ENCODE assay signal across 11 cellular contexts in genomic region chr20:46108435-46108841, GRCh38. TPM values are rescaled to one million over a fixed set of nuclear protein-coding genes. Genes with fewer than 3 reads are reported as not detected.
DNase-seq lines count a peak whose midpoint lies in the region; ATAC-seq, FAIRE-seq and TF ChIP-seq lines count a peak whose summit lies in the region.
"Had no signal": no experiment of that assay in that cellular context is flagged by ENCODE, and none has a peak within 500 bp of the region (broad histone marks: within the 10 kb centered on the region; RNA-seq: fewer than 3 reads in every experiment).

No MANE protein-coding gene starts in this region.

- no peaks in the 10 kb centered on the region for H3K79me2 ChIP-seq in GM12878 (ENCODE audit: control insufficient read depth, insufficient read depth, low read length)

- H4K20me1 ChIP-seq in GM12878 (ENCODE audit: control insufficient read depth, insufficient read depth) = no peaks in the 10 kb centered on the region

- peak in 1 of 2 experiments; percentile 66; a peak in 2 of 4 replicates for TF ChIP-seq EP300 in GM12878 (IDR thresholded peaks at IDR 0.05; ENCODE audit: borderline replicate concordance in 1 of 2, control insufficient read depth in 1 of 2, low read depth in 2 of 2, low read length in 2 of 2)

- in situ Hi-C loops in GM12878 (cut with MboI) = no loop called here

- H3K4me1 ChIP-seq in GM12878 (ENCODE audit: control insufficient read depth, insufficient read depth, low read length) = peaks cover 37% of the 10 kb centered on the region
- H3K4me1 ChIP-seq: right lobe of liver had no signal

- peak overlapping the region; percentile 69 for H3K27ac ChIP-seq in GM12878 (ENCODE audit: control insufficient read depth, insufficient read depth)
- H3K27ac ChIP-seq: right lobe of liver had no signal

- H3K27me3 ChIP-seq in GM12878 (replicated peaks in 1 of 2; ENCODE audit: control insufficient read depth in 2 of 2, insufficient read depth in 2 of 2, low read length in 1 of 2) = no peaks in the 10 kb centered on the region
- H3K27me3 ChIP-seq: right lobe of liver had no signal

- intact Hi-C loops in GM12878 (cut with micrococcal nuclease; ENCODE audit: unreplicated experiment) = no loop called here

- RAD21 ChIA-PET in GM12878 (lab: Charles Lee; ENCODE audit: unreplicated experiment) = interaction anchor here (0.9 to 3.1 kb wide), 8 partner anchors 9 to 86 kb away, joined by 3 to 23 read pairs (median 4); no protein-coding TSS in a partner anchor

- peak overlapping the region; percentile 11; the same call in 1 of the 2 replicates for H3K4me3 ChIP-seq in GM12878
- H3K4me3 ChIP-seq: right lobe of liver had no signal

- peak overlapping the region; percentile 11; the same call in 1 of the 2 replicates for H3K9ac ChIP-seq in GM12878 (ENCODE audit: control insufficient read depth, insufficient read depth, low read length)

- TF ChIP-seq RAD21 in GM12878 (IDR thresholded peaks at IDR 0.05; ENCODE audit: insufficient read depth, low read depth, low read length) = peak; percentile 46; the same call in 1 of the 2 replicates

- peak; percentile 20 to 54 (median 25); a peak in 3 of 6 replicates for TF ChIP-seq CTCF in GM12878 (IDR thresholded peaks at IDR 0.05 in 2 of 3, conservative IDR thresholded peaks at IDR 0.05 in 1 of 3; ENCODE audit: control insufficient read depth in 2 of 3, extremely low read depth in 1 of 3, insufficient read depth in 1 of 3, low read depth in 3 of 3, low read length in 3 of 3)

- no peaks in the 10 kb centered on the region for H3K9me3 ChIP-seq in GM12878 (replicated peaks; ENCODE audit: control insufficient read depth, insufficient read depth, low read length)
- H3K9me3 ChIP-seq: right lobe of liver had no signal

- no TSS peak for BruUV-seq in GM12878 (replicated peaks; lab: Mats Ljungman, UMichigan)

- DNase-seq in GM12878 (ENCODE audit: low read depth, low spot score) (peak; percentile 93), KG1 (lab: John Stamatoyannopoulos, UW) (no peak), UCSD-AML1 (lab: John Stamatoyannopoulos, UW; ENCODE audit: unreplicated experiment) (no peak), epidermal melanocyte (ENCODE audit: insufficient read length, low spot score) (no peak)
- DNase-seq: right lobe of liver had no signal

- peak; percentile 28 for TF ChIP-seq POLR2A in GM18505 (IDR thresholded peaks at IDR 0.05; ENCODE audit: borderline replicate concordance, extremely low read depth, insufficient read depth, insufficient read length)
- 0 out of 2 replicates have a peak, but pooled peaks have one; percentile 39 for TF ChIP-seq POLR2A in GM12878 (IDR thresholded peaks at IDR 0.05; ENCODE audit: low read depth, low read length)

- no peaks in the 10 kb centered on the region for H3K36me3 ChIP-seq in GM12878 (ENCODE audit: control insufficient read depth in 2 of 2, insufficient read depth in 2 of 2, low read length in 1 of 2)
- H3K36me3 ChIP-seq: right lobe of liver had no signal

- POLR2A ChIA-PET in GM12878 (lab: Charles Lee) = interaction anchor here (1.8 to 3.6 kb wide), 4 partner anchors 10 to 20 kb away, joined by 5 to 19 read pairs (median 10); partner anchors contain the start of gene CD40

- CTCF ChIA-PET in GM12878 (lab: Yijun Ruan, JAX) = interaction anchor here (0.7 to 2.8 kb wide), 16 partner anchors 10 to 109 kb away, joined by 3 to 17 read pairs (median 7); partner anchors contain the start of gene CD40

- H2AFZ ChIP-seq in GM12878 (ENCODE audit: control insufficient read depth, low read depth, low read length) = peak overlapping the region; percentile 51

- ATAC-seq in GM18505 (IDR thresholded peaks at IDR 0.05; ENCODE audit: unreplicated experiment) = peak; percentile 83
- peak; percentile 84 for ATAC-seq in GM21390 (IDR thresholded peaks at IDR 0.05; ENCODE audit: unreplicated experiment)
- ATAC-seq in HG03159 (IDR thresholded peaks at IDR 0.05; ENCODE audit: unreplicated experiment) = peak; percentile 79
- ATAC-seq in GM12878 = peak; percentile 94
- ATAC-seq in SK-N-SH treated with all-trans-retinoic acid at 6 μM for 48 hours = no peak
- ATAC-seq: Right ventricle myocardium inferior had no signal

- WGBS in GM12878 (ENCODE audit: insufficient coverage, insufficient replicate concordance, low lambda C conversion rate, missing lambda C conversion rate) = 0% methylated on average over 5 of the region's 5 CpGs

- peak; percentile 99 for FAIRE-seq in GM12878 (lab: Jason Lieb, UNC)
- FAIRE-seq: keratinocyte had no signal

- SMC1A ChIA-PET in GM12878 (lab: Charles Lee; ENCODE audit: uncharacterized antibody, unreplicated experiment) = interaction anchor here (1.0 to 3.8 kb wide), 6 partner anchors 9 to 299 kb away, joined by 6 to 30 read pairs (median 8); partner anchors contain the start of gene CD40

- H3K4me2 ChIP-seq in GM12878 (ENCODE audit: control insufficient read depth, insufficient read depth) = peak overlapping the region; percentile 66

TF ChIP-seq in GM12878, 131 proteins besides CTCF, POLR2A, EP300 and RAD21 (continues in another document):
- TF ChIP-seq ZBED1 (IDR thresholded peaks at IDR 0.05; ENCODE audit: borderline replicate concordance) (peak; percentile 52; the same call in 1 of the 2 replicates), RFX5 (IDR thresholded peaks at IDR 0.05; ENCODE audit: low read depth, low read length) (no peak), ATF7 (IDR thresholded peaks at IDR 0.05; ENCODE audit: low read depth) (peak; percentile 91), TCF12 (IDR thresholded peaks at IDR 0.05; ENCODE audit: low read depth, low read length) (no peak; the same call in 1 of the 2 replicates), ELK1 (IDR thresholded peaks at IDR 0.05; ENCODE audit: low read depth, low read length) (no peak)

TF ChIP-seq in SK-N-SH treated with all-trans-retinoic acid at 6 μM for 48 hours, 23 proteins besides CTCF, POLR2A, EP300 and RAD21 (continues in another document):
- TF ChIP-seq ESRRG (CRISPR knock-in tag; IDR thresholded peaks at IDR 0.05) (no peak), PPARA (CRISPR knock-in tag; IDR thresholded peaks at IDR 0.05; ENCODE audit: borderline replicate concordance) (no peak), ISL1 (CRISPR knock-in tag; IDR thresholded peaks at IDR 0.05) (no peak), PATZ1 (CRISPR knock-in tag; IDR thresholded peaks at IDR 0.05; ENCODE audit: borderline replicate concordance) (no peak), TOX (CRISPR knock-in tag; IDR thresholded peaks at IDR 0.05; ENCODE audit: borderline replicate concordance) (no peak)

RNA-seq across cellular contexts. Expression of gene CD40, which starts 9.7 kb away (rescaled TPM):
- 203 and 210 TPM in 2 replicates for total RNA-seq in GM12878 (2013; cell fraction: nucleolus; rRNA removed)
- total RNA-seq in GM12878 (2014; rRNA removed) (116 and 120 TPM in 2 replicates), GM12878 (2014; rRNA removed; fragmentation: Illumina TruSeq; extraction: Trizol) (75.6 and 77.7 TPM in 2 replicates), GM12878 (2021) (99.0 and 103 TPM in 2 replicates)
- 76.0 TPM for polyA plus RNA-seq in GM12878 (2011; ENCODE audit: low read depth)
- polyA plus RNA-seq in GM12878 (2011; rRNA removed) (137 and 193 TPM in 2 replicates), GM12878 (2014; fragmentation: Illumina TruSeq; extraction: Trizol) (105 and 110 TPM in 2 replicates), GM12878 (2014; fragmentation: Nextera tagmentation; extraction: Ambion mirVana) (10 to 100 TPM; 40.8 to 71.7 TPM), GM12878 (2014; rRNA removed) (145 and 166 TPM in 2 replicates), GM12878 (2016; fragmentation: Nextera tagmentation; extraction: Ambion mirVana) (10 to 100 TPM; 75.4 to 80.1 TPM)
- polyA plus RNA-seq in GM12878 (2011; cell fraction: cytosol; rRNA removed) = 173 and 269 TPM in 2 replicates
- polyA plus RNA-seq in GM12878 (2011; cell fraction: nucleus; rRNA removed) = 225 and 280 TPM in 2 replicates
- 109 and 140 TPM in 2 replicates for polyA plus RNA-seq in GM12878 (2012)
- polyA minus RNA-seq in GM12878 (2011; rRNA and poly(A)+ RNA removed) = 133 and 196 TPM in 2 replicates
- 45.2 and 54.9 TPM in 2 replicates for polyA minus RNA-seq in GM12878 (2011; cell fraction: cytosol; rRNA and poly(A)+ RNA removed)
- 53.3 and 65.2 TPM in 2 replicates for polyA minus RNA-seq in GM12878 (2011; cell fraction: nucleus; rRNA and poly(A)+ RNA removed)

RNA-seq across cellular contexts. Expression of gene NCOA5, which starts 18.7 kb away (rescaled TPM):
- 11.1 and 13.8 TPM in 2 replicates for total RNA-seq in GM12878 (2013; cell fraction: nucleolus; rRNA removed)
- 28.9 and 31.8 TPM in 2 replicates for total RNA-seq in GM12878 (2014; rRNA removed)
- 20.8 and 22.5 TPM in 2 replicates for total RNA-seq in GM12878 (2014; rRNA removed; fragmentation: Illumina TruSeq; extraction: Trizol)
- total RNA-seq in GM12878 (2021) = 30.3 and 35.0 TPM in 2 replicates
- 11.7 TPM for polyA plus RNA-seq in GM12878 (2011; ENCODE audit: low read depth)
- 21.6 and 29.6 TPM in 2 replicates for polyA plus RNA-seq in GM12878 (2011; rRNA removed)
- polyA plus RNA-seq in GM12878 (2011; cell fraction: cytosol; rRNA removed) = 22.4 and 24.3 TPM in 2 replicates
- 35.0 and 45.1 TPM in 2 replicates for polyA plus RNA-seq in GM12878 (2011; cell fraction: nucleus; rRNA removed)
- polyA plus RNA-seq in GM12878 (2012) = 13.8 and 18.1 TPM in 2 replicates
- polyA plus RNA-seq in GM12878 (2014; fragmentation: Illumina TruSeq; extraction: Trizol) = 38.1 and 39.0 TPM in 2 replicates
- polyA plus RNA-seq in GM12878 (2014; fragmentation: Nextera tagmentation; extraction: Ambion mirVana) = 1 to 10 TPM; 7.7 to 8.8 TPM
- 29.8 and 30.2 TPM in 2 replicates for polyA plus RNA-seq in GM12878 (2014; rRNA removed)
- polyA plus RNA-seq in GM12878 (2016; fragmentation: Nextera tagmentation; extraction: Ambion mirVana) = 10 to 100 TPM; 30.5 to 35.3 TPM
- polyA minus RNA-seq in GM12878 (2011; rRNA and poly(A)+ RNA removed) = 20.5 and 20.7 TPM in 2 replicates
- polyA minus RNA-seq in GM12878 (2011; cell fraction: cytosol; rRNA and poly(A)+ RNA removed) = 10.7 and 11.1 TPM in 2 replicates
- polyA minus RNA-seq in GM12878 (2011; cell fraction: nucleus; rRNA and poly(A)+ RNA removed) = 7.6 and 13.9 TPM in 2 replicates
